In genomic region chr4:186767794-186768193, GRCh38 we compare ENCODE assay signal across 37 cellular contexts. TPM values are rescaled to one million over a fixed set of nuclear protein-coding genes. Genes with fewer than 3 reads are reported as not detected.
"Had no signal": no experiment of that assay in that cellular context is flagged by ENCODE, and none has a peak within 500 bp of the region (broad histone marks: within the 10 kb centered on the region; RNA-seq: fewer than 3 reads in every experiment).

No MANE protein-coding gene starts in this region.

- H3K36me3 ChIP-seq: adrenal gland, brain microvascular endothelial cell, breast epithelium had no signal

- H3K4me3 ChIP-seq: adrenal gland, body of pancreas, breast epithelium had no signal

- H3K27ac ChIP-seq: adrenal gland, body of pancreas, brain microvascular endothelial cell, breast epithelium, VCaP had no signal

- H3K4me3 Mint-ChIP-seq: activated B cell treated with CpG ODN at 0.5 μM for 24 hours; activated CD4-positive, alpha-beta memory T cell treated with anti-CD3 and anti-CD28 coated beads for 36 hours; activated CD4-positive, alpha-beta T cell treated with anti-CD3 and anti-CD28 coated beads, Interleukin-2, amount 10 ng/mL, durations not matched to agents 24 days and 14 days; activated CD8-positive, alpha-beta T cell treated with anti-CD3 and anti-CD28 coated beads for 36 hours; activated naive CD4-positive, alpha-beta T cell treated with anti-CD3 and anti-CD28 coated beads for 36 hours; activated naive CD8-positive, alpha-beta T cell treated with anti-CD3 and anti-CD28 coated beads for 36 hours; activated T-cell treated with anti-CD3 and anti-CD28 coated beads, Interleukin-2, amount 50 U/mL, for 4 hours; activated T-cell treated with anti-CD3 and anti-CD28 coated beads, Interleukin-2, amount 50 U/mL, for 72 hours; activated T-helper 1 cell treated with anti-CD3 and anti-CD28 coated beads, Interleukin-12 subunit alpha, Interleukin-12 subunit beta, Interleukin-2, Interleukin-4 antibody, amounts not matched to agents 30 ng/mL and 10 ng/mL and 1 ng/mL, durations not matched to agents 14 hours and 24 hours and 36 hours; activated T-helper 17 cell treated with anti-CD3 and anti-CD28 coated beads, Interleukin-2, amount 50 U/mL, for 72 hours; T-helper 1 cell treated with Interleukin-12 subunit alpha and Interleukin-12 subunit beta and Interleukin-4 antibody, amounts not matched to agents 30 μg/mL and 1 μg/mL, for 36 hours; T-helper 2 cell treated with Interferon-gamma antibody and Interleukin-4, amounts not matched to agents 5 μg/mL and 100 μg/mL, for 36 hours had no signal

- H3K9me3 ChIP-seq: adrenal gland, body of pancreas, breast epithelium had no signal

- H3K27ac Mint-ChIP-seq: activated B cell treated with CpG ODN at 0.5 μM for 24 hours; activated CD4-positive, alpha-beta memory T cell treated with anti-CD3 and anti-CD28 coated beads for 36 hours; activated CD4-positive, alpha-beta T cell treated with anti-CD3 and anti-CD28 coated beads, Interleukin-2, amount 10 ng/mL, durations not matched to agents 24 days and 14 days; activated CD8-positive, alpha-beta T cell treated with anti-CD3 and anti-CD28 coated beads for 36 hours; activated naive CD4-positive, alpha-beta T cell treated with anti-CD3 and anti-CD28 coated beads for 36 hours; activated naive CD4-positive, alpha-beta T cell treated with anti-CD3 and anti-CD28 coated beads, Interleukin-2, amount 50 U/mL, for 72 hours; activated naive CD8-positive, alpha-beta T cell treated with anti-CD3 and anti-CD28 coated beads for 36 hours; activated T-cell treated with anti-CD3 and anti-CD28 coated beads, Interleukin-2, amount 50 U/mL, for 72 hours; activated T-helper 1 cell treated with anti-CD3 and anti-CD28 coated beads, Interleukin-12 subunit alpha, Interleukin-12 subunit beta, Interleukin-2, Interleukin-4 antibody, amounts not matched to agents 30 ng/mL and 10 ng/mL and 1 ng/mL, durations not matched to agents 14 hours and 24 hours and 36 hours; activated T-helper 17 cell treated with anti-CD3 and anti-CD28 coated beads, Interleukin-2, amount 50 U/mL, for 72 hours; T-helper 1 cell treated with Interleukin-12 subunit alpha and Interleukin-12 subunit beta and Interleukin-4 antibody, amounts not matched to agents 30 μg/mL and 1 μg/mL, for 36 hours; T-helper 2 cell treated with Interferon-gamma antibody and Interleukin-4, amounts not matched to agents 5 μg/mL and 100 μg/mL, for 36 hours had no signal

- H3K9me3 Mint-ChIP-seq: activated CD4-positive, alpha-beta T cell treated with anti-CD3 and anti-CD28 coated beads, Interleukin-2, amount 10 ng/mL, durations not matched to agents 24 days and 14 days had no signal

- DNase-seq: activated B cell treated with CpG ODN at 0.5 μM for 24 hours; activated CD4-positive, alpha-beta memory T cell treated with anti-CD3 and anti-CD28 coated beads for 36 hours; activated CD4-positive, alpha-beta T cell treated with anti-CD3 and anti-CD28 coated beads for 4 hours; activated CD4-positive, alpha-beta T cell treated with anti-CD3 and anti-CD28 coated beads, Interleukin-2, amount 10 ng/mL, durations not matched to agents 24 days and 14 days; activated CD4-positive, alpha-beta T cell treated with anti-CD3 and anti-CD28 coated beads, Interleukin-2, amount 50 U/mL, for 1 hour; activated CD4-positive, alpha-beta T cell treated with anti-CD3 and anti-CD28 coated beads, Interleukin-2, amount 50 U/mL, for 4 hours; activated CD4-positive, CD25-positive, alpha-beta regulatory T cell treated with anti-CD3 and anti-CD28 coated beads, Interleukin-2, amount 50 U/mL, for 72 hours; activated CD8-positive, alpha-beta memory T cell treated with anti-CD3 and anti-CD28 coated beads, Interleukin-2, amount 50 U/mL, for 4 hours; activated CD8-positive, alpha-beta T cell treated with anti-CD3 and anti-CD28 coated beads for 36 hours; activated effector memory CD4-positive, alpha-beta T cell treated with anti-CD3 and anti-CD28 coated beads, Interleukin-2, amount 50 U/mL, for 16 hours; activated gamma-delta T cell treated with Interleukin-2 at 50 U/mL for 16 hours; activated naive CD4-positive, alpha-beta T cell; activated naive CD4-positive, alpha-beta T cell treated with anti-CD3 and anti-CD28 coated beads for 36 hours; activated naive CD4-positive, alpha-beta T cell treated with anti-CD3 and anti-CD28 coated beads, Interleukin-2, amount 50 U/mL, for 16 hours; activated naive CD8-positive, alpha-beta T cell treated with anti-CD3 and anti-CD28 coated beads for 36 hours; activated T-cell treated with anti-CD3 and anti-CD28 coated beads for 4 hours; activated T-cell treated with anti-CD3 and anti-CD28 coated beads, Interleukin-2, amount 50 U/mL, for 1 hour; activated T-cell treated with anti-CD3 and anti-CD28 coated beads, Interleukin-2, amount 50 U/mL, for 4 hours; activated T-cell treated with anti-CD3 and anti-CD28 coated beads, Interleukin-2, amount 50 U/mL, for 72 hours; adrenal gland; amniotic stem cell; aorta; body of pancreas; brain microvascular endothelial cell; central memory CD4-positive, alpha-beta T cell; T-helper 2 cell; T-helper 9 cell had no signal

- H3K27me3 ChIP-seq: adrenal gland, body of pancreas, brain microvascular endothelial cell, breast epithelium had no signal

- H3K36me3 Mint-ChIP-seq: activated CD4-positive, alpha-beta memory T cell treated with anti-CD3 and anti-CD28 coated beads for 36 hours; activated naive CD8-positive, alpha-beta T cell treated with anti-CD3 and anti-CD28 coated beads for 36 hours had no signal

- ATAC-seq: activated CD8-positive, alpha-beta T cell treated with anti-CD3 and anti-CD28 coated beads for 36 hours; activated naive CD4-positive, alpha-beta T cell treated with anti-CD3 and anti-CD28 coated beads, Interleukin-2, amount 50 U/mL, for 72 hours; activated T-cell treated with anti-CD3 and anti-CD28 coated beads, Interleukin-2, amount 50 U/mL, for 4 hours; activated T-cell treated with anti-CD3 and anti-CD28 coated beads, Interleukin-2, amount 50 U/mL, for 72 hours; activated T-helper 17 cell treated with anti-CD3 and anti-CD28 coated beads, Interleukin-2, amount 50 U/mL, for 72 hours; body of pancreas had no signal

- H3K4me1 ChIP-seq: adrenal gland, breast epithelium had no signal

- FAIRE-seq: astrocyte, TTC549 had no signal

- H3K27me3 Mint-ChIP-seq: activated B cell treated with CpG ODN at 0.5 μM for 24 hours; activated CD4-positive, alpha-beta memory T cell treated with anti-CD3 and anti-CD28 coated beads for 36 hours; activated CD4-positive, alpha-beta T cell treated with anti-CD3 and anti-CD28 coated beads, Interleukin-2, amount 10 ng/mL, durations not matched to agents 24 days and 14 days; activated CD8-positive, alpha-beta T cell treated with anti-CD3 and anti-CD28 coated beads for 36 hours; activated naive CD8-positive, alpha-beta T cell treated with anti-CD3 and anti-CD28 coated beads for 36 hours; activated T-helper 17 cell treated with anti-CD3 and anti-CD28 coated beads, Interleukin-2, amount 50 U/mL, for 72 hours had no signal

- H3K4me1 Mint-ChIP-seq: activated B cell treated with CpG ODN at 0.5 μM for 24 hours; activated CD4-positive, alpha-beta T cell treated with anti-CD3 and anti-CD28 coated beads, Interleukin-2, amount 10 ng/mL, durations not matched to agents 24 days and 14 days; activated naive CD8-positive, alpha-beta T cell treated with anti-CD3 and anti-CD28 coated beads for 36 hours; activated T-helper 17 cell treated with anti-CD3 and anti-CD28 coated beads, Interleukin-2, amount 50 U/mL, for 72 hours had no signal

RNA-seq across cellular contexts. Expression of gene FAT1, which starts 44.1 kb away (rescaled TPM):
- total RNA-seq: activated B cell treated with CpG ODN at 0.5 μM for 24 hours; activated CD4-positive, alpha-beta memory T cell treated with anti-CD3 and anti-CD28 coated beads for 36 hours; activated CD8-positive, alpha-beta memory T cell treated with anti-CD3 and anti-CD28 coated beads for 36 hours; activated CD8-positive, alpha-beta T cell treated with anti-CD3 and anti-CD28 coated beads for 36 hours; activated T-helper 17 cell treated with anti-CD3 and anti-CD28 coated beads, Interleukin-2, amount 50 U/mL, for 72 hours had no signal
